Comparison of ENCODE assay signal across 8 cellular contexts in the genomic region with DNA sequence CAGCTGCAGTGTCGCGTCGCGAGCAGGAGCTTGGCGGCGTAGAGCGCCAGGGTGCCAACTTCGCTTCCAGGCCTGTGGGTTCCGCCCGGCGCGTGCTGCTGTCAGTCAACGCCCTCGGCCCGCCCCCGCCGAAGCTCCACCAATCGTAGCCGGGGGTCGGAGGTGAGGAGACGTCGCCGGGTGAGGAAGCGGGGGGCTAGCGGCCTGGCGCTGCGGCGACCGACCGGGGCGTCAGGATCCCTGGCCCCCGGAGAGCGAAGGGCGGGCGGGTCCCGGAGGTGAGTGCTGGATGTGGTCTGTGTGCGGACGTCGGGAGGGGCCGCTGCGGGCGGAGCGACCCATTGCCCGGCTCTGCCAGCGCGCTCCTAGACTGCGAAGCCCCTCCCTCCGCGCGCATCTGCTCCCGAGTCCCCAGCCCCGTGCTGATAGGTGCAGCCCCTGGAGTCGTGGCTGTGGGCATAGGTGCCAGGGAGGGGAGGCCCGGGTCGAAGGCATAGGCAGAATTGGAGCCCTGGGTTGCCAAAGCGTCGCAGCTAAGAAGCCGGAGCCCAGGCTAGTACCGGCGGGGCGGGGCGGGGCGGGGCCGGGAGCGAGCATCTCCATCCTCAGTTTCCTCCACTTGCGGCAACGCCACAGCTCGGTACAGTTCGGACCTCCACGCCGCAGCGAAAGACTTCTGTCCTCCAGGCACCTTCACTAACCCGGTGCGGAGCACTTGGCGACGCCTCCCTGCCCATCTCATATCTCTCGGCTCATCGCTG. TPM values are rescaled to one million over a fixed set of nuclear protein-coding genes. Genes with fewer than 3 reads are reported as not detected.
DNase-seq lines count a peak whose midpoint lies in the region; ATAC-seq and TF ChIP-seq lines count a peak whose summit lies in the region.

NXPE3 (plus strand) TSS at position 165 of the 761 bp plus-strand sequence. CDS start 6,386 bp downstream, outside the sequence.

- H3K27me3 Mint-ChIP-seq in activated T-helper 1 cell treated with anti-CD3 and anti-CD28 coated beads, Interleukin-12 subunit alpha, Interleukin-12 subunit beta, Interleukin-2, Interleukin-4 antibody, amounts not matched to agents 30 ng/mL and 10 ng/mL and 1 ng/mL, durations not matched to agents 14 hours and 24 hours and 36 hours (ENCODE audit: insufficient read depth): no peaks in the 10 kb centered on the region
- H3K27me3 Mint-ChIP-seq in naive thymus-derived CD8-positive, alpha-beta T cell: no peaks in the 10 kb centered on the region

- peak within 1 kb of the TSS; percentile 96 for H3K4me3 Mint-ChIP-seq in activated T-helper 1 cell treated with anti-CD3 and anti-CD28 coated beads, Interleukin-12 subunit alpha, Interleukin-12 subunit beta, Interleukin-2, Interleukin-4 antibody, amounts not matched to agents 30 ng/mL and 10 ng/mL and 1 ng/mL, durations not matched to agents 14 hours and 24 hours and 36 hours
- peak within 1 kb of the TSS; percentile 90 to 98 (median 94) for H3K4me3 Mint-ChIP-seq in naive thymus-derived CD8-positive, alpha-beta T cell

- peak within 1 kb of the TSS; percentile 90 for H3K27ac ChIP-seq in DND-41 (ENCODE audit: low read length)
- peak within 1 kb of the TSS; percentile 79 for H3K27ac ChIP-seq in KOPT-K1 (ENCODE audit: low read depth, low read length, poor library complexity, severe bottlenecking)
- peak within 1 kb of the TSS; percentile 78 to 92 (median 87) for H3K27ac ChIP-seq in Peyer's patch
- peak within 1 kb of the TSS; percentile 40 for H3K27ac ChIP-seq in fibroblast of lung (ENCODE audit: insufficient read depth, low read length)

- no peaks in the 10 kb centered on the region for H3K9me3 Mint-ChIP-seq in activated T-helper 1 cell treated with anti-CD3 and anti-CD28 coated beads, Interleukin-12 subunit alpha, Interleukin-12 subunit beta, Interleukin-2, Interleukin-4 antibody, amounts not matched to agents 30 ng/mL and 10 ng/mL and 1 ng/mL, durations not matched to agents 14 hours and 24 hours and 36 hours
- no peaks in the 10 kb centered on the region for H3K9me3 Mint-ChIP-seq in naive thymus-derived CD8-positive, alpha-beta T cell

- H3K4me1 Mint-ChIP-seq in activated T-helper 1 cell treated with anti-CD3 and anti-CD28 coated beads, Interleukin-12 subunit alpha, Interleukin-12 subunit beta, Interleukin-2, Interleukin-4 antibody, amounts not matched to agents 30 ng/mL and 10 ng/mL and 1 ng/mL, durations not matched to agents 14 hours and 24 hours and 36 hours (ENCODE audit: low read depth): peaks cover 38% of the 10 kb centered on the region
- H3K4me1 Mint-ChIP-seq in naive thymus-derived CD8-positive, alpha-beta T cell: peaks cover 12 to 60% (median 56%) of the 10 kb centered on the region in 4 donors

- peaks cover 15% of the 10 kb centered on the region for H3K36me3 ChIP-seq in DND-41 (ENCODE audit: insufficient read depth, low read length)
- peaks cover 16% of the 10 kb centered on the region for H3K36me3 ChIP-seq in KOPT-K1 (ENCODE audit: insufficient read depth, low read length)
- H3K36me3 ChIP-seq in Peyer's patch: peaks cover 0 to 14% (median 0%) of the 10 kb centered on the region in 3 donors
- peaks cover 4% of the 10 kb centered on the region for H3K36me3 ChIP-seq in fibroblast of lung (ENCODE audit: control insufficient read depth, insufficient read depth, low read length)

- peak; percentile 95 for DNase-seq in DND-41
- peak; percentile 91 to 97 (median 96) for DNase-seq in Peyer's patch
- peak; percentile 92 for DNase-seq in activated T-helper 1 cell treated with anti-CD3 and anti-CD28 coated beads, Interleukin-12 subunit alpha, Interleukin-12 subunit beta, Interleukin-2, Interleukin-4 antibody, amounts not matched to agents 30 ng/mL and 10 ng/mL and 1 ng/mL, durations not matched to agents 14 hours and 24 hours and 36 hours (ENCODE audit: low spot score)
- peak; percentile 72 to 76 for DNase-seq in fibroblast of lung (ENCODE audit: low read depth in 2 of 2)
- peak; percentile 92 to 97 (median 94) for DNase-seq in naive thymus-derived CD8-positive, alpha-beta T cell
- DNase-seq in stimulated activated naive CD4-positive, alpha-beta T cell (lab: John Stamatoyannopoulos, UW): peak; percentile 87 to 95 (median 92)

- peak within 1 kb of the TSS; percentile 85 for H3K27ac Mint-ChIP-seq in activated T-helper 1 cell treated with anti-CD3 and anti-CD28 coated beads, Interleukin-12 subunit alpha, Interleukin-12 subunit beta, Interleukin-2, Interleukin-4 antibody, amounts not matched to agents 30 ng/mL and 10 ng/mL and 1 ng/mL, durations not matched to agents 14 hours and 24 hours and 36 hours
- peak within 1 kb of the TSS; percentile 96 to 100 (median 99) for H3K27ac Mint-ChIP-seq in naive thymus-derived CD8-positive, alpha-beta T cell

- no peaks in the 10 kb centered on the region for H3K9me3 ChIP-seq in DND-41 (ENCODE audit: insufficient read depth, low read length, severe bottlenecking)
- H3K9me3 ChIP-seq in KOPT-K1 (ENCODE audit: insufficient read depth, low read length, poor library complexity, severe bottlenecking): no peaks in the 10 kb centered on the region
- H3K9me3 ChIP-seq in Peyer's patch: no peaks in the 10 kb centered on the region
- no peaks in the 10 kb centered on the region for H3K9me3 ChIP-seq in fibroblast of lung (ENCODE audit: control insufficient read depth, insufficient read depth, low read depth, low read length)

- peak within 1 kb of the TSS; percentile 63 to 66; a peak in 3 of 4 replicates for H3K4me3 ChIP-seq in DND-41 (ENCODE audit: low read depth in 1 of 2, low read length in 2 of 2)
- peak within 1 kb of the TSS; percentile 58 to 87 (median 80) for H3K4me3 ChIP-seq in Peyer's patch
- H3K4me3 ChIP-seq in fibroblast of lung (replicated peaks in 1 of 4; ENCODE audit: control extremely low read depth in 1 of 4, insufficient read depth in 1 of 4, low read depth in 3 of 4, low read length in 4 of 4): peak within 1 kb of the TSS; percentile 74 to 86 (median 82)

- H3K27me3 ChIP-seq in DND-41 (ENCODE audit: insufficient read depth, low read length, poor library complexity): no peaks in the 10 kb centered on the region
- H3K27me3 ChIP-seq in Peyer's patch: no peaks in the 10 kb centered on the region
- H3K27me3 ChIP-seq in fibroblast of lung (ENCODE audit: control insufficient read depth, insufficient read depth, low read length): no peaks in the 10 kb centered on the region

- POLR2A ChIA-PET in naive thymus-derived CD8-positive, alpha-beta T cell (lab: Charles Lee): interaction anchor here (0.7 to 2.7 kb wide), 18 partner anchors 10 to 1962 kb away, joined by 3 to 27 read pairs (median 6); partner anchors contain the start of genes CEP97, CMSS1, NFKBIZ and PCNP

- peak; percentile 92 for ATAC-seq in DND-41 (ENCODE audit: insufficient read depth, low read depth)
- peak; percentile 97 for ATAC-seq in GM21825 (IDR thresholded peaks at IDR 0.05; ENCODE audit: unreplicated experiment)
- peak; percentile 88 to 90 for ATAC-seq in naive thymus-derived CD8-positive, alpha-beta T cell

- no peak for TF ChIP-seq CTCF in DND-41 (IDR thresholded peaks at IDR 0.05; ENCODE audit: borderline replicate concordance, extremely low read depth, low read length, poor library complexity, severe bottlenecking)
- no peak for TF ChIP-seq CTCF in Peyer's patch (IDR thresholded peaks at IDR 0.05)
- no peak for TF ChIP-seq CTCF in fibroblast of lung (conservative IDR thresholded peaks at IDR 0.05 in 1 of 2, IDR thresholded peaks at IDR 0.05 in 1 of 2; ENCODE audit: low read depth in 1 of 2, low read length in 2 of 2)

- H4K20me1 ChIP-seq in DND-41 (ENCODE audit: insufficient read depth, low read length): peaks cover 3% of the 10 kb centered on the region; the same call in 1 of the 2 replicates
- H4K20me1 ChIP-seq in fibroblast of lung (ENCODE audit: control insufficient read depth, extremely low read depth, insufficient read depth, low read length): no peaks in the 10 kb centered on the region

- H3K4me1 ChIP-seq in DND-41 (ENCODE audit: insufficient read depth, low read length) (peaks cover 41% of the 10 kb centered on the region), Peyer's patch (peaks cover 0 to 18% (median 4%) of the 10 kb centered on the region in 4 donors), fibroblast of lung (ENCODE audit: control insufficient read depth, extremely low read depth, insufficient read depth, low read length) (peaks cover 5% of the 10 kb centered on the region)

- no peak for TF ChIP-seq POLR2A in Peyer's patch (IDR thresholded peaks at IDR 0.05)

- intact Hi-C loops in activated T-helper 1 cell treated with anti-CD3 and anti-CD28 coated beads, Interleukin-12 subunit alpha, Interleukin-12 subunit beta, Interleukin-2, Interleukin-4 antibody, amounts not matched to agents 30 ng/mL and 10 ng/mL and 1 ng/mL, durations not matched to agents 14 hours and 24 hours and 36 hours (cut with micrococcal nuclease): loop anchor here (1.0 to 5.0 kb wide), 9 partner anchors 10 to 1378 kb away; partner anchors contain the start of genes CEP97, LNP1, NFKBIZ and PCNP

- H3K9ac ChIP-seq in DND-41 (ENCODE audit: low read depth, low read length) (peak within 1 kb of the TSS; percentile 65), fibroblast of lung (ENCODE audit: insufficient read depth, low read length) (peak within 1 kb of the TSS; percentile 67)

- peaks cover 28% of the 10 kb centered on the region for H3K79me2 ChIP-seq in DND-41 (ENCODE audit: insufficient read depth, low read length)
- H3K79me2 ChIP-seq in fibroblast of lung (ENCODE audit: control insufficient read depth, insufficient read depth, low read length): peaks cover 8% of the 10 kb centered on the region

- peak within 1 kb of the TSS; percentile 95 for H2AFZ ChIP-seq in DND-41 (ENCODE audit: low read depth, low read length)
- peak within 1 kb of the TSS; percentile 97 for H2AFZ ChIP-seq in fibroblast of lung (ENCODE audit: low read length)

- H3K4me2 ChIP-seq in DND-41 (ENCODE audit: insufficient read depth, low read length): peak within 1 kb of the TSS; percentile 78
- H3K4me2 ChIP-seq in fibroblast of lung (ENCODE audit: extremely low read depth, insufficient read depth, low read length): peak within 1 kb of the TSS; percentile 93

- H3K36me3 Mint-ChIP-seq in activated T-helper 1 cell treated with anti-CD3 and anti-CD28 coated beads, Interleukin-12 subunit alpha, Interleukin-12 subunit beta, Interleukin-2, Interleukin-4 antibody, amounts not matched to agents 30 ng/mL and 10 ng/mL and 1 ng/mL, durations not matched to agents 14 hours and 24 hours and 36 hours (ENCODE audit: low read depth): peaks cover 13% of the 10 kb centered on the region
- peaks cover 0 to 18% (median 11%) of the 10 kb centered on the region in 3 donors for H3K36me3 Mint-ChIP-seq in naive thymus-derived CD8-positive, alpha-beta T cell

RNA-seq across cellular contexts. Expression of gene NXPE3, which starts in this region (rescaled TPM):
- 10 to 100 TPM in 1 of 4 donors, 1 to 10 TPM in 3; 1.4 to 62.7 (median 3.2) TPM for total RNA-seq in Peyer's patch
- 17.6 and 17.8 TPM in 2 replicates for total RNA-seq in activated T-helper 1 cell treated with anti-CD3 and anti-CD28 coated beads, Interleukin-12 subunit alpha, Interleukin-12 subunit beta, Interleukin-2, Interleukin-4 antibody, amounts not matched to agents 30 ng/mL and 10 ng/mL and 1 ng/mL, durations not matched to agents 14 hours and 24 hours and 36 hours
- 16.4 and 26.9 TPM in 2 replicates for total RNA-seq in fibroblast of lung
- 27.9 and 32.5 TPM in 2 replicates for polyA plus RNA-seq in fibroblast of lung
- 14.1 and 19.8 TPM in 2 replicates for polyA plus RNA-seq in fibroblast of lung (2012)
- polyA minus RNA-seq in fibroblast of lung (ENCODE audit: low replicate concordance): 30.7 and 33.7 TPM in 2 replicates
- 10 to 100 TPM; 38.3 to 40.0 TPM for total RNA-seq in naive thymus-derived CD8-positive, alpha-beta T cell
- 10 to 100 TPM; 32.5 to 61.0 (median 50.2) TPM for polyA plus RNA-seq in naive thymus-derived CD8-positive, alpha-beta T cell

Comparison
In these comparisons a context has a peak if more than half of its experiments do, and no peak if none do; other contexts are left out.
1. Peak in every context shown above with its lines: DNase-seq, ATAC-seq, H3K4me3 ChIP-seq and H3K27ac ChIP-seq.
2. H3K27ac ChIP-seq: peak in every context shown above with its lines; median percentile 90 in DND-41; 87 in Peyer's patch; 79 in KOPT-K1; 40 in fibroblast of lung.